In the genomic region with DNA sequence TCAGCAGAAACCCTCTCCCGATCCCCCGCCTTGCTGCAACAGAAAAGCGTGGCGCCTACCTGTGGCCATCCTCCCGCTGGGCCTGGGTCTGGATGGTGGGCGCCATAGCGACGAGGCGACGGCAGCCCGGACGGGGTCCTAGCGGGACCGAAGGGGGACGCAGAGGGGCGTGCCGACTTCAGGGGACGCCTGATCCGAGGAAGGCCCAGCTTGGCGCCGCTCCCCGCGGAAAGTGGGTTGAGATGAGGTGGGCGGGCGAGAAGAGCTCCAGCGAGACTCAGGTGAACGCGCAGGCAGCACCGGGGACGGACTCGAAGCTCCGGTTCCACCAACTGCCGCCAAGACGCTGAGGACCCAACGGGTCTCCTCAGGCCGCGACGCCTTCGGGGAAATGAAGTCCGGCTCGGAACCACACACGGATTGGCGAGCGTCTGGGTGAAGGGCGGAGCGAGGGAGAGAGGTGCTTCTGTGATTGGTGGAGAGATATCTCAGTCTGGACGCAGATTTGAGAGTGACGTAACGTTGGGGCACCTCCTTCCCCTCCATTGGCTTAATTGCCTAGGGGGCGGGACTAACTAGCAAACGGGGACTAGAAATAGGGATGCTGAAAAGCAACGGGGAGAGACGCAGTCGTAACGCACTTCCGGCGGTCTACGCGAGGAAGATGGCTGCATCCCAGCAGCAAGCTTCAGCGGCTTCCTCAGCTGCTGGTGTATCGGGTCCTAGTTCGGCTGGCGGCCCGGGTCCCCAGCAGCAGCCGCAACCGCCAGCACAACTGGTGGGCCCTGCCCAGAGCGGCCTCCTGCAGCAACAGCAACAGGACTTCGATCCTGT, we compare ENCODE assay signal across 8 cellular contexts. TPM values are rescaled to one million over a fixed set of nuclear protein-coding genes. Genes with fewer than 3 reads are reported as not detected.
DNase-seq lines count a peak whose midpoint lies in the region; ATAC-seq and TF ChIP-seq lines count a peak whose summit lies in the region.

Gene MED29 (plus strand): TSS at position 620 of the 834 bp plus-strand sequence. CDS start 45 bp downstream, at position 665.
Gene PAF1 (minus strand): TSS at position 348 of the 834 bp plus-strand sequence. CDS start 242 bp downstream, at position 106.

- H3F3A ChIP-seq in SK-N-SH (replicated peaks; ENCODE audit: insufficient read depth), result peaks cover 3% of the 10 kb centered on the region

- H3K27me3 ChIP-seq in GM06990 (replicated peaks; ENCODE audit: control insufficient read depth, insufficient read depth, low read length) (no peaks in the 10 kb centered on the region), SK-N-SH (ENCODE audit: insufficient read depth) (no peaks in the 10 kb centered on the region)

- no peaks in the 10 kb centered on the region for H4K20me1 ChIP-seq in SK-N-SH (ENCODE audit: insufficient read depth)

- no peaks in the 10 kb centered on the region for H3K9me3 ChIP-seq in SK-N-SH

- TF ChIP-seq CTCF in GM06990 (IDR thresholded peaks at IDR 0.05; ENCODE audit: insufficient read depth, low read length, poor library complexity, severe bottlenecking) (peak; percentile 21), SK-N-SH (IDR thresholded peaks at IDR 0.05) (no peak)

- peaks cover 54% of the 10 kb centered on the region for H3K79me2 ChIP-seq in SK-N-SH (ENCODE audit: insufficient read depth)

- peak within 1 kb of the TSS; percentile 98 for H2AFZ ChIP-seq in SK-N-SH (ENCODE audit: low read depth)

- peak; percentile 89 for ATAC-seq in HG02571 (IDR thresholded peaks at IDR 0.05; ENCODE audit: unreplicated experiment)

- H3K36me3 ChIP-seq in GM06990 (ENCODE audit: control insufficient read depth, insufficient read depth, low read length) (peaks cover 15% of the 10 kb centered on the region), SK-N-SH (replicated peaks in 1 of 2; ENCODE audit: control insufficient read depth in 1 of 2, insufficient read depth in 2 of 2, low read length in 1 of 2) (peaks cover 25 to 40% of the 10 kb centered on the region in 2 experiments)

- CTCF ChIA-PET in SK-N-SH (lab: Yijun Ruan, JAX), result interaction anchor here (0.7 to 4.7 kb wide), 5 partner anchors 11 to 269 kb away, joined by 3 to 53 read pairs (median 5); partner anchors contain the start of genes PLEKHG2 and RPS16

- under 1% methylated on average over 46 of the region's 68 CpGs for WGBS in SK-N-SH (ENCODE audit: low lambda C conversion rate)

- TF ChIP-seq EP300 in SK-N-SH (IDR thresholded peaks at IDR 0.05; ENCODE audit: borderline replicate concordance in 1 of 2, low read depth in 1 of 2, low read length in 1 of 2), result no peak

- no peak for TF ChIP-seq RAD21 in SK-N-SH (IDR thresholded peaks at IDR 0.05; ENCODE audit: low read length)

- H3K4me1 ChIP-seq in SK-N-SH (ENCODE audit: control insufficient read depth in 1 of 2, insufficient read depth in 2 of 2, low read depth in 1 of 2, low read length in 1 of 2), result peaks cover 5 to 17% of the 10 kb centered on the region in 2 experiments; a peak in 2 of 4 replicates

- no peaks in the 10 kb centered on the region for H3K9me2 ChIP-seq in SK-N-SH

- POLR2A ChIA-PET in SK-N-SH (lab: Yijun Ruan, JAX), result interaction anchor here (0.7 to 2.1 kb wide), 9 partner anchors 8 to 141 kb away, joined by 3 to 18 read pairs (median 4); partner anchors contain the start of genes EID2B, RPS16 and ZFP36

- H3K9ac ChIP-seq in SK-N-SH, result peak within 1 kb of the TSS; percentile 98

- peak within 1 kb of the TSS; percentile 86 to 97 for H3K27ac ChIP-seq in SK-N-SH (ENCODE audit: low read depth in 2 of 2, low read length in 1 of 2)

- peak within 1 kb of the TSS; percentile 84 for H3K4me3 ChIP-seq in GM06990 (replicated peaks; ENCODE audit: low read depth, low read length)
- peak within 1 kb of the TSS; percentile 96 to 98 for H3K4me3 ChIP-seq in SK-N-SH (ENCODE audit: low read depth in 2 of 2, low read length in 1 of 2)

- peak within 1 kb of the TSS; percentile 82 for H3K4me2 ChIP-seq in SK-N-SH

- DNase-seq in GM06990 (ENCODE audit: extremely low read depth, insufficient read length), result peak; percentile 96
- peak; percentile 95 for DNase-seq in NCI-H1048 (lab: John Stamatoyannopoulos, UW)
- DNase-seq in SK-N-SH, result peak; percentile 97
- DNase-seq in activated naive CD4-positive, alpha-beta T cell treated with anti-CD3 and anti-CD28 coated beads, Interleukin-2, amount 50 U/mL, for 16 hours, result peak; percentile 96
- peak; percentile 99 for DNase-seq in germinal center (ENCODE audit: low spot score)
- DNase-seq in non-pigmented ciliary epithelial cell (ENCODE audit: low read depth), result peak; percentile 99
- peak; percentile 100 for DNase-seq in superior temporal gyrus (ENCODE audit: extremely low spot score)

TF ChIP-seq in SK-N-SH, 30 proteins besides CTCF, POLR2A, EP300 and RAD21 (continues in another document):
- peak; percentile 88; the same call in 1 of the 2 replicates for TF ChIP-seq YY1 (IDR thresholded peaks at IDR 0.05; ENCODE audit: low read depth)
- peak; percentile 69; the same call in 1 of the 2 replicates for TF ChIP-seq RFX5 (IDR thresholded peaks at IDR 0.05; ENCODE audit: low read length)
- 0 out of 2 replicates have a peak, but pooled peaks have one; percentile 20 for TF ChIP-seq ELF1 (IDR thresholded peaks at IDR 0.05)
- TF ChIP-seq RXRA (IDR thresholded peaks at IDR 0.05; ENCODE audit: borderline replicate concordance, low read depth), result no peak
- TF ChIP-seq PBX3 (IDR thresholded peaks at IDR 0.05), result peak; percentile 99
- TF ChIP-seq ZBTB33 (IDR thresholded peaks at IDR 0.05; ENCODE audit: borderline replicate concordance, low read depth), result no peak
- TF ChIP-seq CHD2 (IDR thresholded peaks at IDR 0.05; ENCODE audit: low read length, partially characterized antibody), result peak; percentile 88
- peak; percentile 44; the same call in 1 of the 2 replicates for TF ChIP-seq RCOR1 (IDR thresholded peaks at IDR 0.05; ENCODE audit: low read length)
- TF ChIP-seq FOXJ3 (CRISPR knock-in tag; IDR thresholded peaks at IDR 0.05), result no peak
- TF ChIP-seq MAX (IDR thresholded peaks at IDR 0.05; ENCODE audit: low read depth), result peak; percentile 45; the same call in 1 of the 2 replicates
- TF ChIP-seq EZH2phosphoT487 (IDR thresholded peaks at IDR 0.05; ENCODE audit: borderline replicate concordance, low read depth), result no peak
- no peak; the same call in 1 of the 2 replicates for TF ChIP-seq SMC3 (IDR thresholded peaks at IDR 0.05; ENCODE audit: low read depth, low read length)
- TF ChIP-seq TAF1 (IDR thresholded peaks at IDR 0.05; ENCODE audit: borderline replicate concordance, low read depth, low read length), result peak; percentile 96
- TF ChIP-seq, protein P1, sequence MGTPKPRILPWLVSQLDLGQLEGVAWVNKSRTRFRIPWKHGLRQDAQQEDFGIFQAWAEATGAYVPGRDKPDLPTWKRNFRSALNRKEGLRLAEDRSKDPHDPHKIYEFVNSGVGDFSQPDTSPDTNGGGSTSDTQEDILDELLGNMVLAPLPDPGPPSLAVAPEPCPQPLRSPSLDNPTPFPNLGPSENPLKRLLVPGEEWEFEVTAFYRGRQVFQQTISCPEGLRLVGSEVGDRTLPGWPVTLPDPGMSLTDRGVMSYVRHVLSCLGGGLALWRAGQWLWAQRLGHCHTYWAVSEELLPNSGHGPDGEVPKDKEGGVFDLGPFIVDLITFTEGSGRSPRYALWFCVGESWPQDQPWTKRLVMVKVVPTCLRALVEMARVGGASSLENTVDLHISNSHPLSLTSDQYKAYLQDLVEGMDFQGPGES (IDR thresholded peaks at IDR 0.05; ENCODE audit: low read depth, low read length), result peak; percentile 62
- no peak for TF ChIP-seq MEF2A (IDR thresholded peaks at IDR 0.05; ENCODE audit: borderline replicate concordance, low read depth)
- TF ChIP-seq SIN3A (IDR thresholded peaks at IDR 0.05; ENCODE audit: borderline replicate concordance, low read depth, low read length), result no peak
- peak; percentile 99 for TF ChIP-seq POLR2AphosphoS5 (IDR thresholded peaks at IDR 0.05; ENCODE audit: low read depth, low read length)
- peak; percentile 39 for TF ChIP-seq MXI1 (IDR thresholded peaks at IDR 0.05; ENCODE audit: low read depth, low read length)

RNA-seq across cellular contexts. Expression of gene MED29, which starts in this region (rescaled TPM):
- polyA plus RNA-seq in SK-N-SH (2012; rRNA removed), result 32.0 and 33.1 TPM in 2 replicates
- 23.5 and 29.6 TPM in 2 replicates for polyA plus RNA-seq in SK-N-SH (2012; cell fraction: cytosol; rRNA removed)
- 21.0 and 21.9 TPM in 2 replicates for polyA plus RNA-seq in SK-N-SH (2012; cell fraction: nucleus; rRNA removed)

RNA-seq across cellular contexts. Expression of gene PAF1, which starts in this region (rescaled TPM):
- polyA plus RNA-seq in SK-N-SH (2012; rRNA removed), result 57.6 and 65.3 TPM in 2 replicates
- 55.9 and 65.2 TPM in 2 replicates for polyA plus RNA-seq in SK-N-SH (2012; cell fraction: cytosol; rRNA removed)
- polyA plus RNA-seq in SK-N-SH (2012; cell fraction: nucleus; rRNA removed), result 76.8 and 79.5 TPM in 2 replicates

Comparison
In these comparisons a context has a peak if more than half of its experiments do, and no peak if none do; other contexts are left out.
1. Peak in every context shown above with its lines: DNase-seq, ATAC-seq, H3K4me3 ChIP-seq and H3K27ac ChIP-seq.